Comparison of ENCODE assay signal across 17 cellular contexts in the genomic region with DNA sequence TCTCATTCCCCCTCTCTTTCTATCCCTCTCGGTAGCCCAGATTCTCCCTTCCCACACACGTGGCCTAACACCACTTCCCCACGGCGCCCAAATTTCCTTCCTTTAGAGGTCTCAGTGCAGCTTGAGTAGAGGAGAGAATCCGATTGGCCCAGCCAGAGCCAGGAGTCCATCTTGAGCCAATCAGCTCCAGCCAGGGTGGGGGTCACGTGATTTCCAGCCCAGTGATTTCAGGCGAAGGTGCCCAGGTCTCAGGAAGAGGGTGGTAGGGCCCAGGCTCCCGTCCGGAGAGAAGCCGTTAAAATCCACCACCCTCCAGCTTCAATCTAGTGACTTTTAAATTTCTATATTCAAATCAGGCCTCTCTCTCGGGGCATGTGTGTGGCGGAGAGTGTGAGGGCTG. TPM values are rescaled to one million over a fixed set of nuclear protein-coding genes. Genes with fewer than 3 reads are reported as not detected.
"Had no signal": no experiment of that assay in that cellular context is flagged by ENCODE, and none has a peak within 500 bp of the region (broad histone marks: within the 10 kb centered on the region; RNA-seq: fewer than 3 reads in every experiment).

No MANE protein-coding gene starts in this region.

- H3K27ac Mint-ChIP-seq: activated CD8-positive, alpha-beta T cell treated with anti-CD3 and anti-CD28 coated beads for 36 hours; activated naive CD8-positive, alpha-beta T cell treated with anti-CD3 and anti-CD28 coated beads for 36 hours; activated T-cell treated with anti-CD3 and anti-CD28 coated beads, Interleukin-2, amount 50 U/mL, for 72 hours had no signal

- FAIRE-seq: kidney, pancreas had no signal

- H3K4me3 Mint-ChIP-seq: activated CD8-positive, alpha-beta T cell treated with anti-CD3 and anti-CD28 coated beads for 36 hours; activated naive CD8-positive, alpha-beta T cell treated with anti-CD3 and anti-CD28 coated beads for 36 hours; activated T-cell treated with anti-CD3 and anti-CD28 coated beads, Interleukin-2, amount 50 U/mL, for 72 hours had no signal

- H3K4me3 ChIP-seq: breast epithelium, dorsolateral prefrontal cortex, esophagus muscularis mucosa, pancreas, skin epidermis, tibial artery, vagina had no signal

- H3K36me3 ChIP-seq: breast epithelium, esophagus muscularis mucosa, pancreas, tibial artery, vagina had no signal

- H3K9me3 ChIP-seq: breast epithelium, pancreas, vagina had no signal

- DNase-seq: activated CD8-positive, alpha-beta memory T cell treated with anti-CD3 and anti-CD28 coated beads, Interleukin-2, amount 50 U/mL, for 4 hours; activated CD8-positive, alpha-beta T cell treated with anti-CD3 and anti-CD28 coated beads for 36 hours; activated gamma-delta T cell treated with Interleukin-2 at 50 U/mL for 16 hours; activated naive CD8-positive, alpha-beta T cell treated with anti-CD3 and anti-CD28 coated beads for 36 hours; activated T-cell treated with anti-CD3 and anti-CD28 coated beads, Interleukin-2, amount 50 U/mL, for 72 hours; head of caudate nucleus; kidney; pancreas; tibial artery had no signal

- H3K4me1 Mint-ChIP-seq: activated naive CD8-positive, alpha-beta T cell treated with anti-CD3 and anti-CD28 coated beads for 36 hours had no signal

- H3K4me1 ChIP-seq: breast epithelium, esophagus muscularis mucosa, pancreas, tibial artery, vagina had no signal

- H3K36me3 Mint-ChIP-seq: activated naive CD8-positive, alpha-beta T cell treated with anti-CD3 and anti-CD28 coated beads for 36 hours had no signal

- H3K27ac ChIP-seq: breast epithelium, dorsolateral prefrontal cortex, esophagus muscularis mucosa, pancreas, skin epidermis, tibial artery, vagina had no signal

- ATAC-seq: activated CD8-positive, alpha-beta T cell treated with anti-CD3 and anti-CD28 coated beads for 36 hours; activated T-cell treated with anti-CD3 and anti-CD28 coated beads, Interleukin-2, amount 50 U/mL, for 72 hours; pancreas had no signal

- H3K27me3 ChIP-seq: pancreas, vagina had no signal

- H3K9me3 Mint-ChIP-seq: activated naive CD8-positive, alpha-beta T cell treated with anti-CD3 and anti-CD28 coated beads for 36 hours; activated T-cell treated with anti-CD3 and anti-CD28 coated beads, Interleukin-2, amount 50 U/mL, for 72 hours had no signal

RNA-seq across cellular contexts. Expression of a gene that starts 45.2 kb away (rescaled TPM):
- total RNA-seq: activated CD8-positive, alpha-beta T cell treated with anti-CD3 and anti-CD28 coated beads for 36 hours; activated naive CD8-positive, alpha-beta T cell treated with anti-CD3 and anti-CD28 coated beads for 36 hours; activated T-cell treated with anti-CD3 and anti-CD28 coated beads, Interleukin-2, amount 50 U/mL, for 72 hours; breast epithelium; esophagus muscularis mucosa; kidney; liver; mesenteric fat pad; vagina had no signal
- polyA plus RNA-seq: neural cell had no signal
